ENCODE assay signal across 22 cellular contexts in the genomic region with DNA sequence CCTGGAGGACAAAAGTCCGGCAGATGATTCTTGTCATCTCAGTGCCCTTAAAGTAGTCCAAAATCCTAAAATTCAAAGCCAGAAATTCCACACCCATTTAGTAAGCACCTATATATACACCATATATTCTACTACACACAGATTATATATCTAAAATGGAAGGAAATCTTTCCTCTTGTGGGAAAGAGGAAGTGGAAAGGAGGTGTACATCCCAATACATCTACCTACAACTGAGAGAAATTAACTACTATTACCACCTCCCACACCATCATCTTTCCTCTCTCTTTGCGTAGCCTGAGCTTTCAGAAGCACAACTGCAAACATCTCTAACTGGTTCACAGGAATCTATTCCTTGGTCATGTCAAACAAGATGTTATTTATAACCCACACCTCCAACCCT. TPM values are rescaled to one million over a fixed set of nuclear protein-coding genes. Genes with fewer than 3 reads are reported as not detected.
DNase-seq lines count a peak whose midpoint lies in the region; ATAC-seq, FAIRE-seq and TF ChIP-seq lines count a peak whose summit lies in the region.
"Had no signal": no experiment of that assay in that cellular context is flagged by ENCODE, and none has a peak within 500 bp of the region (broad histone marks: within the 10 kb centered on the region; RNA-seq: fewer than 3 reads in every experiment).

No MANE protein-coding gene starts in this region.

- H3K9ac ChIP-seq in HepG2 (ENCODE audit: insufficient read depth, low read depth, low read length) (no peak overlapping the region), GM12878 (ENCODE audit: control insufficient read depth, insufficient read depth, low read length) (no peak overlapping the region)
- H3K9ac ChIP-seq: BLaER1 treated with 17β-estradiol and CSF1 and Interleukin-3, amounts not matched to agents 10 nM and 100 nM had no signal

- H4K20me1 ChIP-seq in HepG2 (ENCODE audit: insufficient read depth, low read length) (no peaks in the 10 kb centered on the region), GM12878 (ENCODE audit: control insufficient read depth, insufficient read depth) (no peaks in the 10 kb centered on the region)

- H3K4me1 Mint-ChIP-seq in nephron progenitor cell, result peaks cover 9% of the 10 kb centered on the region

- SMC1A ChIA-PET in GM12878 (lab: Charles Lee; ENCODE audit: uncharacterized antibody, unreplicated experiment), result interaction anchor here (1.5 kb wide), 1 partner anchor 128 kb away, joined by 3 read pairs; no protein-coding TSS in a partner anchor

- H3K9me3 ChIP-seq in HepG2 (ENCODE audit: low read length) (no peaks in the 10 kb centered on the region), right lobe of liver (no peaks in the 10 kb centered on the region), GM12878 (replicated peaks; ENCODE audit: control insufficient read depth, insufficient read depth, low read length) (no peaks in the 10 kb centered on the region), transverse colon (no peaks in the 10 kb centered on the region)
- H3K9me3 ChIP-seq: BLaER1 treated with 17β-estradiol and CSF1 and Interleukin-3, amounts not matched to agents 10 nM and 100 nM; Caco-2 had no signal

- DNase-seq in HepG2 (ENCODE audit: low spot score), result no peak
- no peak for DNase-seq in right lobe of liver
- DNase-seq in GM12891 (ENCODE audit: insufficient read length, low spot score), result no peak
- DNase-seq in GM12878 (ENCODE audit: low read depth, low spot score), result no peak
- DNase-seq in nephron progenitor cell, result no peak
- DNase-seq in transverse colon, result no peak
- DNase-seq: 8988T, AML-193, Caco-2, Calu3, DMS79 treated with DMSO at 0.1 percent for 48 hours, GF-D8 had no signal

- intact Hi-C loops in HepG2 (cut with micrococcal nuclease; ENCODE audit: unreplicated experiment), result no loop called here
- intact Hi-C loops in right lobe of liver (cut with DNase I), result no loop called here
- intact Hi-C loops in GM12878 (cut with micrococcal nuclease; ENCODE audit: unreplicated experiment), result no loop called here
- intact Hi-C loops in transverse colon (cut with DNase I; ENCODE audit: low total_unique reads), result no loop called here

- TF ChIP-seq RAD21 in HepG2 (CRISPR knock-in tag; IDR thresholded peaks at IDR 0.05), result no peak
- no peak for TF ChIP-seq RAD21 in GM12878 (IDR thresholded peaks at IDR 0.05; ENCODE audit: insufficient read depth, low read depth, low read length)

- no peak overlapping the region for H3K4me2 ChIP-seq in HepG2 (ENCODE audit: low read depth, low read length)
- no peak overlapping the region for H3K4me2 ChIP-seq in GM12878 (ENCODE audit: control insufficient read depth, insufficient read depth)
- H3K4me2 ChIP-seq: BLaER1 treated with 17β-estradiol and CSF1 and Interleukin-3, amounts not matched to agents 10 nM and 100 nM had no signal

- peaks cover 34% of the 10 kb centered on the region for H3K36me3 Mint-ChIP-seq in nephron progenitor cell (ENCODE audit: low read depth)

- CTCF ChIA-PET in HepG2 (lab: Yijun Ruan, JAX; ENCODE audit: low intra/inter-chr PET ratio, low total read pairs), result no interaction called here
- CTCF ChIA-PET in GM12878 (lab: Yijun Ruan, JAX), result interaction anchor here (1.1 kb wide), 1 partner anchor 129 kb away, joined by 3 read pairs; no protein-coding TSS in a partner anchor

- in situ Hi-C loops in HepG2 (cut with HindIII; ENCODE audit: extremely low pct_ligation_motif_present, low pct_unique_long_range_greater_than_20kb), result loop anchor here (5.0 kb wide), 1 partner anchor 127 kb away; no protein-coding TSS in a partner anchor
- in situ Hi-C loops in GM12878 (cut with MboI), result no loop called here
- in situ Hi-C loops in transverse colon (cut with MboI; ENCODE audit: low pct_ligation_motif_present in 1 of 4, low pct_unique_long_range_greater_than_20kb in 1 of 4, low sequenced_read_pairs in 3 of 4), result loop anchor here in 1 of 4 donors (25.0 kb wide), 1 partner anchor 117 kb away; a partner anchor contains a TSS

- H3K4me3 Mint-ChIP-seq in nephron progenitor cell, result no peak overlapping the region
- H3K4me3 Mint-ChIP-seq: B cell; CD4-positive, alpha-beta T cell; CD8-positive, alpha-beta T cell had no signal

- H3K27ac ChIP-seq in HepG2 (ENCODE audit: extremely low read length, insufficient read depth, low read length) (no peak overlapping the region), right lobe of liver (no peak overlapping the region), GM12878 (ENCODE audit: control insufficient read depth, insufficient read depth) (no peak overlapping the region), transverse colon (no peak overlapping the region)
- H3K27ac ChIP-seq: BLaER1 treated with 17β-estradiol and CSF1 and Interleukin-3, amounts not matched to agents 10 nM and 100 nM; C4-2B had no signal

- no peak for ATAC-seq in HepG2
- no peak for ATAC-seq in right lobe of liver
- no peak for ATAC-seq in GM12878
- no peak for ATAC-seq in HG02642 (IDR thresholded peaks at IDR 0.05; ENCODE audit: poor library complexity, unreplicated experiment)
- ATAC-seq in HG02970 (IDR thresholded peaks at IDR 0.05; ENCODE audit: low FRiP score, unreplicated experiment), result no peak
- ATAC-seq: CD8-positive, alpha-beta T cell had no signal

- H3K79me2 ChIP-seq in HepG2 (ENCODE audit: insufficient read depth, low read length) (no peaks in the 10 kb centered on the region), GM12878 (ENCODE audit: control insufficient read depth, insufficient read depth, low read length) (no peaks in the 10 kb centered on the region)

- no peak for TF ChIP-seq POLR2A in HepG2 (IDR thresholded peaks at IDR 0.05; ENCODE audit: insufficient read depth in 1 of 2, low read depth in 2 of 2, low read length in 2 of 2)
- TF ChIP-seq POLR2A in right lobe of liver (IDR thresholded peaks at IDR 0.05), result no peak
- TF ChIP-seq POLR2A in GM12891 (IDR thresholded peaks at IDR 0.05; ENCODE audit: low read depth, low read length), result no peak
- no peak for TF ChIP-seq POLR2A in GM12878 (IDR thresholded peaks at IDR 0.05; ENCODE audit: low read depth, low read length)
- TF ChIP-seq POLR2A in transverse colon (IDR thresholded peaks at IDR 0.05), result no peak

- no peak for FAIRE-seq in HepG2 (lab: Jason Lieb, UNC)
- FAIRE-seq in GM12891 (lab: Jason Lieb, UNC), result peak; percentile 23
- FAIRE-seq in GM12878 (lab: Jason Lieb, UNC), result no peak
- FAIRE-seq: A204.1, D721Med, G401.6 had no signal

- H3K9me3 Mint-ChIP-seq in nephron progenitor cell, result no peaks in the 10 kb centered on the region
- H3K9me3 Mint-ChIP-seq: CD4-positive, alpha-beta T cell; CD8-positive, alpha-beta T cell had no signal

- H2AFZ ChIP-seq in HepG2 (ENCODE audit: low read length) (no peak overlapping the region), GM12878 (ENCODE audit: control insufficient read depth, low read depth, low read length) (no peak overlapping the region)

- no peak overlapping the region for H3K4me3 ChIP-seq in HepG2 (replicated peaks in 1 of 3; ENCODE audit: insufficient read depth in 1 of 3, low read depth in 2 of 3, low read length in 3 of 3)
- no peak overlapping the region for H3K4me3 ChIP-seq in right lobe of liver
- H3K4me3 ChIP-seq in GM12878, result no peak overlapping the region
- no peak overlapping the region for H3K4me3 ChIP-seq in transverse colon
- H3K4me3 ChIP-seq: BLaER1 treated with 17β-estradiol and CSF1 and Interleukin-3, amounts not matched to agents 10 nM and 100 nM had no signal

- H3K4me1 ChIP-seq in HepG2 (ENCODE audit: insufficient read depth, low read length) (peaks cover 11% of the 10 kb centered on the region), right lobe of liver (no peaks in the 10 kb centered on the region), GM12878 (ENCODE audit: control insufficient read depth, insufficient read depth, low read length) (peaks cover under 1% of the 10 kb centered on the region; the same call in 1 of the 2 replicates), transverse colon (no peaks in the 10 kb centered on the region)

- BruUV-seq in HepG2 (replicated peaks; lab: Mats Ljungman, UMichigan), result no TSS peak
- BruUV-seq in GM12878 (replicated peaks; lab: Mats Ljungman, UMichigan), result no TSS peak

- no peaks in the 10 kb centered on the region for H3K27me3 Mint-ChIP-seq in nephron progenitor cell (ENCODE audit: low read depth, poor library complexity)
- H3K27me3 Mint-ChIP-seq: B cell; CD4-positive, alpha-beta T cell had no signal

- RAD21 ChIA-PET in GM12878 (lab: Charles Lee; ENCODE audit: unreplicated experiment), result no interaction called here

- TF ChIP-seq EP300 in HepG2 (IDR thresholded peaks at IDR 0.05; ENCODE audit: low read depth in 2 of 2, low read length in 2 of 2), result no peak
- no peak for TF ChIP-seq EP300 in HepG2 (CRISPR knock-in tag; IDR thresholded peaks at IDR 0.05; ENCODE audit: borderline replicate concordance)
- TF ChIP-seq EP300 in GM12878 (IDR thresholded peaks at IDR 0.05; ENCODE audit: borderline replicate concordance in 1 of 2, control insufficient read depth in 1 of 2, low read depth in 2 of 2, low read length in 2 of 2), result no peak
- TF ChIP-seq EP300 in transverse colon (IDR thresholded peaks at IDR 0.05; ENCODE audit: low read depth), result no peak

- no peak for TF ChIP-seq CTCF in HepG2 (CRISPR knock-in tag; IDR thresholded peaks at IDR 0.05)
- no peak for TF ChIP-seq CTCF in right lobe of liver (IDR thresholded peaks at IDR 0.05)
- TF ChIP-seq CTCF in GM12878 (IDR thresholded peaks at IDR 0.05 in 2 of 3, conservative IDR thresholded peaks at IDR 0.05 in 1 of 3; ENCODE audit: control insufficient read depth in 2 of 3, extremely low read depth in 1 of 3, insufficient read depth in 1 of 3, low read depth in 3 of 3, low read length in 3 of 3), result no peak
- TF ChIP-seq CTCF in nephron progenitor cell (IDR thresholded peaks at IDR 0.05), result no peak
- TF ChIP-seq CTCF in transverse colon (IDR thresholded peaks at IDR 0.05), result no peak

- peaks cover 13 to 32% of the 10 kb centered on the region in 2 experiments for H3K36me3 ChIP-seq in HepG2 (replicated peaks in 1 of 2; ENCODE audit: control insufficient read depth in 1 of 2, insufficient read depth in 2 of 2, low read length in 2 of 2)
- peaks cover 0 to 6% (median 0%) of the 10 kb centered on the region in 4 donors for H3K36me3 ChIP-seq in right lobe of liver
- H3K36me3 ChIP-seq in GM12878 (ENCODE audit: control insufficient read depth in 2 of 2, insufficient read depth in 2 of 2, low read length in 1 of 2), result peaks cover 16 to 17% of the 10 kb centered on the region in 2 experiments
- H3K36me3 ChIP-seq in transverse colon, result peaks cover 0 to 9% (median 0%) of the 10 kb centered on the region in 4 donors

- POLR2A ChIA-PET in HepG2 (lab: Yijun Ruan, JAX) (interaction anchor here (1.5 kb wide), 1 partner anchor 129 kb away, joined by 3 read pairs; no protein-coding TSS in a partner anchor), GM12878 (lab: Charles Lee) (no interaction called here)

- H3K27me3 ChIP-seq in HepG2 (ENCODE audit: control insufficient read depth in 1 of 2, insufficient read depth in 2 of 2, low read length in 2 of 2) (no peaks in the 10 kb centered on the region; a peak in 1 of 5 replicates), right lobe of liver (no peaks in the 10 kb centered on the region), GM12878 (replicated peaks in 1 of 2; ENCODE audit: control insufficient read depth in 2 of 2, insufficient read depth in 2 of 2, low read length in 1 of 2) (no peaks in the 10 kb centered on the region), transverse colon (no peaks in the 10 kb centered on the region)
- H3K27me3 ChIP-seq: BLaER1 treated with 17β-estradiol and CSF1 and Interleukin-3, amounts not matched to agents 10 nM and 100 nM had no signal

- H3K27ac Mint-ChIP-seq in nephron progenitor cell, result peak overlapping the region; percentile 29
- H3K27ac Mint-ChIP-seq: B cell; CD4-positive, alpha-beta T cell; CD8-positive, alpha-beta T cell had no signal

- WGBS in HepG2 (ENCODE audit: low lambda C conversion rate), result 89% methylated on average over 2 of the region's 2 CpGs
- 100% methylated on average over 1 of the region's 2 CpGs for WGBS in right lobe of liver (ENCODE audit: insufficient coverage, low coverage, low lambda C conversion rate, missing lambda C conversion rate)
- WGBS in GM12878 (ENCODE audit: insufficient coverage, insufficient replicate concordance, low lambda C conversion rate, missing lambda C conversion rate), result 97% methylated on average over 2 of the region's 2 CpGs
- 83 to 95% methylated on average over 2 of the region's 2 CpGs for WGBS in transverse colon (ENCODE audit: low coverage in 1 of 2), 2 donors

RNA-seq across cellular contexts. Expression of a gene that starts 5.4 kb away (rescaled TPM):
- 0.38 and 0.41 TPM in 2 replicates for total RNA-seq in HepG2 (2016; rRNA removed; fragmentation: Illumina TruSeq; extraction: Trizol)
- 0.30 TPM in 1 of 2 replicates, not detected in the other for total RNA-seq in HepG2 (2016; cell fraction: cytosol; rRNA removed; fragmentation: Illumina TruSeq; extraction: Trizol; ENCODE audit: low read depth)
- 0.22 and 0.37 TPM in 2 replicates for total RNA-seq in HepG2 (2016; cell fraction: insoluble cytoplasmic fraction; rRNA removed; fragmentation: Illumina TruSeq; extraction: Trizol)
- total RNA-seq in HepG2 (2016; cell fraction: membrane; rRNA removed; fragmentation: Illumina TruSeq; extraction: Trizol), result 0.19 and 0.83 TPM in 2 replicates
- 0.37 and 0.44 TPM in 2 replicates for total RNA-seq in HepG2 (2016; cell fraction: nucleus; rRNA removed; fragmentation: Illumina TruSeq; extraction: Trizol)
- 1.1 and 1.9 TPM in 2 replicates for polyA plus RNA-seq in HepG2 (2011; rRNA removed)
- polyA plus RNA-seq in HepG2 (2011; cell fraction: cytosol; rRNA removed), result 0.42 and 0.63 TPM in 2 replicates
- 11.3 and 12.6 TPM in 2 replicates for polyA plus RNA-seq in HepG2 (2011; cell fraction: nucleus; rRNA removed)
- 2.4 and 4.7 TPM in 2 replicates for polyA plus RNA-seq in HepG2 (2012)
- polyA plus RNA-seq in HepG2 (2016; cell fraction: cytosol; fragmentation: Illumina TruSeq; extraction: Trizol; ENCODE audit: low read depth), result 0.27 TPM in 1 of 2 replicates, not detected in the other
- 0.25 TPM in 1 of 2 replicates, not detected in the other for polyA plus RNA-seq in HepG2 (2016; cell fraction: insoluble cytoplasmic fraction; fragmentation: Illumina TruSeq; extraction: Trizol; ENCODE audit: low read depth)
- polyA plus RNA-seq in HepG2 (2016; cell fraction: membrane; fragmentation: Illumina TruSeq; extraction: Trizol; ENCODE audit: low read depth), result 0.40 TPM in 1 of 2 replicates, not detected in the other
- polyA plus RNA-seq in HepG2 (2016; cell fraction: nucleus; fragmentation: Illumina TruSeq; extraction: Trizol; ENCODE audit: insufficient read depth, low read depth), result 0.60 and 1.3 TPM in 2 replicates
- polyA minus RNA-seq in HepG2 (2011; rRNA and poly(A)+ RNA removed; ENCODE audit: low replicate concordance), result 0.74 and 1.3 TPM in 2 replicates
- polyA minus RNA-seq in HepG2 (2011; cell fraction: cytosol; rRNA and poly(A)+ RNA removed), result 0.26 and 0.69 TPM in 2 replicates
- 1.9 and 2.4 TPM in 2 replicates for polyA minus RNA-seq in HepG2 (2011; cell fraction: nucleus; rRNA and poly(A)+ RNA removed)
- total RNA-seq in right lobe of liver, result 1 to 10 TPM in 2 of 6 experiments, under 1 TPM in 3, not detected in 1; 0.37 to 1.5 (median 0.49) TPM
- 0.10 TPM for polyA plus RNA-seq in GM12891 (2012; ENCODE audit: low read depth, missing spikeins)
- total RNA-seq in GM12878 (2013; cell fraction: nucleolus; rRNA removed), result 0.64 TPM in 1 of 2 replicates, not detected in the other
- total RNA-seq in GM12878 (2014; rRNA removed), result 0.05 and 0.06 TPM in 2 replicates
- 0.04 TPM in 1 of 2 replicates, not detected in the other for total RNA-seq in GM12878 (2014; rRNA removed; fragmentation: Illumina TruSeq; extraction: Trizol)
- total RNA-seq in GM12878 (2021), result 0.29 and 0.51 TPM in 2 replicates
- 0.09 TPM for polyA plus RNA-seq in GM12878 (2011; ENCODE audit: low read depth)
- polyA plus RNA-seq in GM12878 (2011; rRNA removed), result 0.15 TPM in 1 of 2 replicates, not detected in the other
- 0.03 TPM in 1 of 2 replicates, not detected in the other for polyA plus RNA-seq in GM12878 (2011; cell fraction: cytosol; rRNA removed)
- 0.37 and 0.48 TPM in 2 replicates for polyA plus RNA-seq in GM12878 (2011; cell fraction: nucleus; rRNA removed)
- 0.45 and 0.63 TPM in 2 replicates for polyA plus RNA-seq in GM12878 (2012)
- not detected in 2 replicates for polyA plus RNA-seq in GM12878 (2014; fragmentation: Illumina TruSeq; extraction: Trizol)
- under 1 TPM; 0.34 to 0.46 TPM for polyA plus RNA-seq in GM12878 (2014; fragmentation: Nextera tagmentation; extraction: Ambion mirVana)
- 0.12 and 0.39 TPM in 2 replicates for polyA plus RNA-seq in GM12878 (2014; rRNA removed)
- polyA plus RNA-seq in GM12878 (2016; fragmentation: Nextera tagmentation; extraction: Ambion mirVana), result under 1 TPM; 0.21 to 0.27 TPM
- not detected in 2 replicates for polyA minus RNA-seq in GM12878 (2011; rRNA and poly(A)+ RNA removed)
- not detected in 2 replicates for polyA minus RNA-seq in GM12878 (2011; cell fraction: cytosol; rRNA and poly(A)+ RNA removed)
- 0.12 TPM in 1 of 2 replicates, not detected in the other for polyA minus RNA-seq in GM12878 (2011; cell fraction: nucleus; rRNA and poly(A)+ RNA removed)
- under 1 TPM in 2 of 4 donors, not detected in 2; 0.14 to 0.32 TPM for total RNA-seq in transverse colon

RNA-seq across cellular contexts. Expression of a gene that starts 31.2 kb away (rescaled TPM):
- total RNA-seq in HepG2 (2016; rRNA removed; fragmentation: Illumina TruSeq; extraction: Trizol), result 1.0 and 1.8 TPM in 2 replicates
- 0.44 and 1.2 TPM in 2 replicates for total RNA-seq in HepG2 (2016; cell fraction: cytosol; rRNA removed; fragmentation: Illumina TruSeq; extraction: Trizol; ENCODE audit: low read depth)
- 0.97 and 2.0 TPM in 2 replicates for total RNA-seq in HepG2 (2016; cell fraction: insoluble cytoplasmic fraction; rRNA removed; fragmentation: Illumina TruSeq; extraction: Trizol)
- 1.4 and 2.0 TPM in 2 replicates for total RNA-seq in HepG2 (2016; cell fraction: membrane; rRNA removed; fragmentation: Illumina TruSeq; extraction: Trizol)
- total RNA-seq in HepG2 (2016; cell fraction: nucleus; rRNA removed; fragmentation: Illumina TruSeq; extraction: Trizol), result 1.8 and 2.4 TPM in 2 replicates
- 3.6 and 5.8 TPM in 2 replicates for polyA plus RNA-seq in HepG2 (2011; rRNA removed)
- polyA plus RNA-seq in HepG2 (2011; cell fraction: cytosol; rRNA removed), result 3.3 and 4.9 TPM in 2 replicates
- polyA plus RNA-seq in HepG2 (2011; cell fraction: nucleus; rRNA removed), result 5.7 and 6.2 TPM in 2 replicates
- polyA plus RNA-seq in HepG2 (2012), result 3.9 and 7.7 TPM in 2 replicates
- polyA plus RNA-seq in HepG2 (2016; cell fraction: cytosol; fragmentation: Illumina TruSeq; extraction: Trizol; ENCODE audit: low read depth), result 0.99 and 1.1 TPM in 2 replicates
- polyA plus RNA-seq in HepG2 (2016; cell fraction: insoluble cytoplasmic fraction; fragmentation: Illumina TruSeq; extraction: Trizol; ENCODE audit: low read depth), result 0.66 and 0.71 TPM in 2 replicates
- polyA plus RNA-seq in HepG2 (2016; cell fraction: membrane; fragmentation: Illumina TruSeq; extraction: Trizol; ENCODE audit: low read depth), result 0.84 and 1.1 TPM in 2 replicates
- 3.3 and 3.5 TPM in 2 replicates for polyA plus RNA-seq in HepG2 (2016; cell fraction: nucleus; fragmentation: Illumina TruSeq; extraction: Trizol; ENCODE audit: insufficient read depth, low read depth)
- 1.3 and 9.8 TPM in 2 replicates for polyA minus RNA-seq in HepG2 (2011; rRNA and poly(A)+ RNA removed; ENCODE audit: low replicate concordance)
- 3.0 and 3.8 TPM in 2 replicates for polyA minus RNA-seq in HepG2 (2011; cell fraction: cytosol; rRNA and poly(A)+ RNA removed)
- 1.3 and 2.7 TPM in 2 replicates for polyA minus RNA-seq in HepG2 (2011; cell fraction: nucleus; rRNA and poly(A)+ RNA removed)
- total RNA-seq in right lobe of liver, result under 1 TPM; 0.16 to 0.68 (median 0.39) TPM
- 0.98 TPM for polyA plus RNA-seq in GM12891 (2012; ENCODE audit: low read depth, missing spikeins)
- total RNA-seq in GM12878 (2013; cell fraction: nucleolus; rRNA removed), result 0.37 TPM in 1 of 2 replicates, not detected in the other
- total RNA-seq in GM12878 (2014; rRNA removed), result 1.1 and 1.3 TPM in 2 replicates
- 0.09 and 0.36 TPM in 2 replicates for total RNA-seq in GM12878 (2014; rRNA removed; fragmentation: Illumina TruSeq; extraction: Trizol)
- total RNA-seq in GM12878 (2021), result 1.3 and 1.7 TPM in 2 replicates
- 0.10 TPM for polyA plus RNA-seq in GM12878 (2011; ENCODE audit: low read depth)
- 0.04 and 0.18 TPM in 2 replicates for polyA plus RNA-seq in GM12878 (2011; rRNA removed)
- 0.16 and 0.33 TPM in 2 replicates for polyA plus RNA-seq in GM12878 (2011; cell fraction: cytosol; rRNA removed)
- 0.34 and 0.39 TPM in 2 replicates for polyA plus RNA-seq in GM12878 (2011; cell fraction: nucleus; rRNA removed)
- polyA plus RNA-seq in GM12878 (2012), result 0.57 and 0.59 TPM in 2 replicates
- polyA plus RNA-seq in GM12878 (2014; fragmentation: Illumina TruSeq; extraction: Trizol), result 0.13 TPM in 1 of 2 replicates, not detected in the other
- polyA plus RNA-seq in GM12878 (2014; fragmentation: Nextera tagmentation; extraction: Ambion mirVana), result under 1 TPM in 1 of 2 experiments, not detected in 1; 0.09 TPM
- 0.82 and 1.1 TPM in 2 replicates for polyA plus RNA-seq in GM12878 (2014; rRNA removed)
- polyA plus RNA-seq in GM12878 (2016; fragmentation: Nextera tagmentation; extraction: Ambion mirVana), result under 1 TPM in 1 of 2 experiments, not detected in 1; 0.08 TPM
- 0.22 and 0.41 TPM in 2 replicates for polyA minus RNA-seq in GM12878 (2011; rRNA and poly(A)+ RNA removed)
- polyA minus RNA-seq in GM12878 (2011; cell fraction: cytosol; rRNA and poly(A)+ RNA removed), result 0.83 TPM in 1 of 2 replicates, not detected in the other
- 0.12 and 0.38 TPM in 2 replicates for polyA minus RNA-seq in GM12878 (2011; cell fraction: nucleus; rRNA and poly(A)+ RNA removed)
- total RNA-seq in transverse colon, result 1 to 10 TPM in 1 of 4 donors, under 1 TPM in 2, not detected in 1; 0.14 to 7.9 (median 0.95) TPM

RNA-seq across cellular contexts. Expression of a gene that starts 49.7 kb away (rescaled TPM):
- 41.2 and 86.6 TPM in 2 replicates for total RNA-seq in HepG2 (2016; rRNA removed; fragmentation: Illumina TruSeq; extraction: Trizol)
- total RNA-seq in HepG2 (2016; cell fraction: cytosol; rRNA removed; fragmentation: Illumina TruSeq; extraction: Trizol; ENCODE audit: low read depth), result 14.7 and 16.4 TPM in 2 replicates
- 36.4 and 95.6 TPM in 2 replicates for total RNA-seq in HepG2 (2016; cell fraction: insoluble cytoplasmic fraction; rRNA removed; fragmentation: Illumina TruSeq; extraction: Trizol)
- 24.9 and 32.7 TPM in 2 replicates for total RNA-seq in HepG2 (2016; cell fraction: membrane; rRNA removed; fragmentation: Illumina TruSeq; extraction: Trizol)
- total RNA-seq in HepG2 (2016; cell fraction: nucleus; rRNA removed; fragmentation: Illumina TruSeq; extraction: Trizol), result 81.7 and 101 TPM in 2 replicates
- 143 and 195 TPM in 2 replicates for polyA plus RNA-seq in HepG2 (2011; rRNA removed)
- 82.9 and 130 TPM in 2 replicates for polyA plus RNA-seq in HepG2 (2011; cell fraction: cytosol; rRNA removed)
- 653 and 705 TPM in 2 replicates for polyA plus RNA-seq in HepG2 (2011; cell fraction: nucleus; rRNA removed)
- 166 and 219 TPM in 2 replicates for polyA plus RNA-seq in HepG2 (2012)
- polyA plus RNA-seq in HepG2 (2016; cell fraction: cytosol; fragmentation: Illumina TruSeq; extraction: Trizol; ENCODE audit: low read depth), result 23.3 and 23.7 TPM in 2 replicates
- 50.3 and 62.4 TPM in 2 replicates for polyA plus RNA-seq in HepG2 (2016; cell fraction: insoluble cytoplasmic fraction; fragmentation: Illumina TruSeq; extraction: Trizol; ENCODE audit: low read depth)
- polyA plus RNA-seq in HepG2 (2016; cell fraction: membrane; fragmentation: Illumina TruSeq; extraction: Trizol; ENCODE audit: low read depth), result 32.0 and 32.7 TPM in 2 replicates
- polyA plus RNA-seq in HepG2 (2016; cell fraction: nucleus; fragmentation: Illumina TruSeq; extraction: Trizol; ENCODE audit: insufficient read depth, low read depth), result 211 and 219 TPM in 2 replicates
- polyA minus RNA-seq in HepG2 (2011; rRNA and poly(A)+ RNA removed; ENCODE audit: low replicate concordance), result 65.4 and 170 TPM in 2 replicates
- 146 and 172 TPM in 2 replicates for polyA minus RNA-seq in HepG2 (2011; cell fraction: cytosol; rRNA and poly(A)+ RNA removed)
- 48.2 and 74.1 TPM in 2 replicates for polyA minus RNA-seq in HepG2 (2011; cell fraction: nucleus; rRNA and poly(A)+ RNA removed)
- 100 to 1,000 TPM in 5 of 6 experiments, 10 to 100 TPM in 1; 84.5 to 230 (median 150) TPM for total RNA-seq in right lobe of liver
- polyA plus RNA-seq in GM12891 (2012; ENCODE audit: low read depth, missing spikeins), result 208 TPM
- 191 and 195 TPM in 2 replicates for total RNA-seq in GM12878 (2013; cell fraction: nucleolus; rRNA removed)
- total RNA-seq in GM12878 (2014; rRNA removed), result 275 and 367 TPM in 2 replicates
- total RNA-seq in GM12878 (2014; rRNA removed; fragmentation: Illumina TruSeq; extraction: Trizol), result 64.5 and 85.4 TPM in 2 replicates
- 361 and 389 TPM in 2 replicates for total RNA-seq in GM12878 (2021)
- 195 TPM for polyA plus RNA-seq in GM12878 (2011; ENCODE audit: low read depth)
- polyA plus RNA-seq in GM12878 (2011; rRNA removed), result 10.5 and 58.2 TPM in 2 replicates
- polyA plus RNA-seq in GM12878 (2011; cell fraction: cytosol; rRNA removed), result 78.4 and 102 TPM in 2 replicates
- 485 and 500 TPM in 2 replicates for polyA plus RNA-seq in GM12878 (2011; cell fraction: nucleus; rRNA removed)
- polyA plus RNA-seq in GM12878 (2012), result 241 and 346 TPM in 2 replicates
- polyA plus RNA-seq in GM12878 (2014; fragmentation: Illumina TruSeq; extraction: Trizol), result 30.9 and 120 TPM in 2 replicates
- polyA plus RNA-seq in GM12878 (2014; fragmentation: Nextera tagmentation; extraction: Ambion mirVana), result 10 to 100 TPM; 22.3 to 33.2 TPM
- polyA plus RNA-seq in GM12878 (2014; rRNA removed), result 158 and 192 TPM in 2 replicates
- 100 to 1,000 TPM; 351 to 363 TPM for polyA plus RNA-seq in GM12878 (2016; fragmentation: Nextera tagmentation; extraction: Ambion mirVana)
- polyA minus RNA-seq in GM12878 (2011; rRNA and poly(A)+ RNA removed), result 55.3 and 92.2 TPM in 2 replicates
- 92.2 and 92.5 TPM in 2 replicates for polyA minus RNA-seq in GM12878 (2011; cell fraction: cytosol; rRNA and poly(A)+ RNA removed)
- 83.1 and 106 TPM in 2 replicates for polyA minus RNA-seq in GM12878 (2011; cell fraction: nucleus; rRNA and poly(A)+ RNA removed)
- total RNA-seq in transverse colon, result 1,000 to 10,000 TPM in 1 of 4 donors, 100 to 1,000 TPM in 3; 546 to 1,119 (median 694) TPM
